8 cellular contexts compared by ENCODE assay signal in genomic region chr2:72826156-72826477, GRCh38. TPM values are rescaled to one million over a fixed set of nuclear protein-coding genes. Genes with fewer than 3 reads are reported as not detected.
DNase-seq lines count a peak whose midpoint lies in the region; ATAC-seq and TF ChIP-seq lines count a peak whose summit lies in the region.

No MANE protein-coding gene starts in this region.

- peak overlapping the region in 35 of 59 donors; percentile 54 to 93 (median 85) for H3K27ac ChIP-seq in dorsolateral prefrontal cortex
- H3K27ac ChIP-seq in neural progenitor cell: no peak overlapping the region
- H3K27ac ChIP-seq in OCI-LY7 (ENCODE audit: low read depth, low read length, poor library complexity, severe bottlenecking): no peak overlapping the region

- BruUV-seq in OCI-LY7 (replicated peaks; lab: Mats Ljungman, UMichigan): no TSS peak

- H2AFZ ChIP-seq in neural progenitor cell (replicated peaks) (peak overlapping the region; percentile 89), OCI-LY7 (ENCODE audit: low read length) (no peak overlapping the region)

- H3K4me1 ChIP-seq in neural progenitor cell: peaks cover 11% of the 10 kb centered on the region
- no peaks in the 10 kb centered on the region for H3K4me1 ChIP-seq in OCI-LY7 (ENCODE audit: insufficient read depth, low read length, poor library complexity, severe bottlenecking)

- intact Hi-C loops in dorsolateral prefrontal cortex (cut with DNase I) (loop anchor here in 1 of 2 donors (5.0 to 10.0 kb wide), 2 partner anchors 36 to 59 kb away; partner anchors contain the start of gene SPR), OCI-LY7 (cut with micrococcal nuclease; ENCODE audit: unreplicated experiment) (no loop called here)

- H3K36me3 ChIP-seq in BJ (ENCODE audit: control insufficient read depth, insufficient read depth, low read length): no peaks in the 10 kb centered on the region
- H3K36me3 ChIP-seq in MG63: no peaks in the 10 kb centered on the region; the same call in 1 of the 2 replicates
- no peaks in the 10 kb centered on the region for H3K36me3 ChIP-seq in neural progenitor cell
- H3K36me3 ChIP-seq in OCI-LY7 (ENCODE audit: insufficient read depth, low read length): no peaks in the 10 kb centered on the region

- H3K79me2 ChIP-seq in neural progenitor cell (ENCODE audit: low read depth): peaks cover 39% of the 10 kb centered on the region
- H3K79me2 ChIP-seq in OCI-LY7 (ENCODE audit: insufficient read depth, low read depth, low read length): no peaks in the 10 kb centered on the region

- H3K9me3 Mint-ChIP-seq in neural progenitor cell: no peaks in the 10 kb centered on the region

- no peaks in the 10 kb centered on the region for H4K20me1 ChIP-seq in neural progenitor cell (ENCODE audit: low read depth)
- no peaks in the 10 kb centered on the region for H4K20me1 ChIP-seq in OCI-LY7 (ENCODE audit: insufficient read depth, low read length)

- peaks cover 7% of the 10 kb centered on the region for H3K36me3 Mint-ChIP-seq in neural progenitor cell

- DNase-seq in BJ (ENCODE audit: low read depth): no peak
- DNase-seq in MG63: no peak
- no peak for DNase-seq in dorsolateral prefrontal cortex
- DNase-seq in neural progenitor cell (ENCODE audit: low spot score): no peak
- DNase-seq in OCI-LY7 (ENCODE audit: low spot score): no peak
- no peak for DNase-seq in NCI-H2081 treated with DMSO at 0.1 percent for 48 hours (lab: John Stamatoyannopoulos, UW)
- no peak for DNase-seq in UCSD-AML1 (lab: John Stamatoyannopoulos, UW; ENCODE audit: unreplicated experiment)

- H3K9me3 ChIP-seq in MG63: no peaks in the 10 kb centered on the region
- H3K9me3 ChIP-seq in neural progenitor cell (ENCODE audit: low read depth): no peaks in the 10 kb centered on the region
- no peaks in the 10 kb centered on the region for H3K9me3 ChIP-seq in OCI-LY7 (ENCODE audit: low read length)

- no peak for ATAC-seq in GM18517 (IDR thresholded peaks at IDR 0.05; ENCODE audit: unreplicated experiment)

- peak overlapping the region; percentile 92 for H3K27ac Mint-ChIP-seq in neural progenitor cell

- no peak overlapping the region for H3K9ac ChIP-seq in neural progenitor cell

- no peaks in the 10 kb centered on the region for H3F3A ChIP-seq in neural progenitor cell (ENCODE audit: low read depth)

- no peaks in the 10 kb centered on the region for H3K9me2 ChIP-seq in OCI-LY7 (ENCODE audit: insufficient read depth, low read length)

- no peaks in the 10 kb centered on the region for H3K27me3 ChIP-seq in BJ (ENCODE audit: control insufficient read depth, insufficient read depth, low read length)
- H3K27me3 ChIP-seq in MG63: no peaks in the 10 kb centered on the region
- H3K27me3 ChIP-seq in dorsolateral prefrontal cortex: no peaks in the 10 kb centered on the region
- H3K27me3 ChIP-seq in neural progenitor cell: no peaks in the 10 kb centered on the region

- no peak for TF ChIP-seq CTCF in BJ (IDR thresholded peaks at IDR 0.05; ENCODE audit: insufficient read depth, low read depth, low read length)
- peak in 5 of 56 donors; percentile 0 to 8 (median 0) for TF ChIP-seq CTCF in dorsolateral prefrontal cortex (IDR thresholded peaks at IDR 0.05 in 54 of 56, conservative IDR thresholded peaks at IDR 0.05 in 2 of 56; ENCODE audit: low read depth in 1 of 56, partially characterized antibody in 56 of 56)
- TF ChIP-seq CTCF in neural progenitor cell (IDR thresholded peaks at IDR 0.05): no peak
- TF ChIP-seq CTCF in OCI-LY7 (conservative IDR thresholded peaks at IDR 0.05; ENCODE audit: low read length): no peak

- peak overlapping the region; percentile 83; the same call in 1 of the 2 replicates for H3K4me3 ChIP-seq in BJ (ENCODE audit: low read depth, low read length)
- H3K4me3 ChIP-seq in MG63: peak overlapping the region; percentile 88
- H3K4me3 ChIP-seq in dorsolateral prefrontal cortex: peak overlapping the region; percentile 67 to 99 (median 93)
- peak overlapping the region; percentile 84 for H3K4me3 ChIP-seq in neural progenitor cell
- H3K4me3 ChIP-seq in OCI-LY7 (ENCODE audit: low read depth, low read length, poor library complexity, severe bottlenecking): no peak overlapping the region

- peaks cover 17% of the 10 kb centered on the region for H3K4me1 Mint-ChIP-seq in neural progenitor cell

- POLR2A ChIA-PET in BJ (lab: Charles Lee): no interaction called here
- POLR2A ChIA-PET in OCI-LY7 (lab: Charles Lee): no interaction called here

- CTCF ChIA-PET in BJ (lab: Yijun Ruan, JAX) (no interaction called here), OCI-LY7 (lab: Charles Lee; ENCODE audit: unreplicated experiment) (no interaction called here)

- peak overlapping the region; percentile 100 for H3K4me3 Mint-ChIP-seq in neural progenitor cell

- peaks cover 2% of the 10 kb centered on the region for H3K27me3 Mint-ChIP-seq in neural progenitor cell (ENCODE audit: insufficient read depth, low read depth)

- no peak overlapping the region for H3K4me2 ChIP-seq in neural progenitor cell
- no peak overlapping the region for H3K4me2 ChIP-seq in OCI-LY7 (ENCODE audit: low read length)

RNA-seq across cellular contexts. Expression of gene EXOC6B, which starts 0.3 kb away (rescaled TPM):
- 15.5 and 19.5 TPM in 2 replicates for polyA plus RNA-seq in BJ (2011; rRNA removed)
- polyA minus RNA-seq in BJ (2011; rRNA and poly(A)+ RNA removed): 26.1 and 44.4 TPM in 2 replicates
- 11.7 and 22.2 TPM in 2 replicates for total RNA-seq in MG63 (2014; rRNA removed; shearing (Covaris generic); ENCODE audit: low replicate concordance)
- total RNA-seq in dorsolateral prefrontal cortex (100 to 1,000 TPM; 102 to 181 (median 132) TPM), neural progenitor cell (ENCODE audit: low replicate concordance) (31.1 and 41.2 TPM in 2 replicates), OCI-LY7 (2022) (3.9 and 5.1 TPM in 2 replicates)
- not detected in 2 replicates for total RNA-seq in OCI-LY7 (2014; rRNA removed; shearing (Covaris generic))

Comparison
In these comparisons a context has a peak if more than half of its experiments do, and no peak if none do; other contexts are left out.
1. H3K27ac ChIP-seq: peak in dorsolateral prefrontal cortex (35 of 59); none in neural progenitor cell (single experiment) and OCI-LY7 (single experiment).